Comparison of ENCODE assay signal across 9 cellular contexts in genomic region chr19:51407631-51408131, GRCh38. TPM values are rescaled to one million over a fixed set of nuclear protein-coding genes. Genes with fewer than 3 reads are reported as not detected.
DNase-seq lines count a peak whose midpoint lies in the region; ATAC-seq and TF ChIP-seq lines count a peak whose summit lies in the region.
"Had no signal": no experiment of that assay in that cellular context is flagged by ENCODE, and none has a peak within 500 bp of the region (broad histone marks: within the 10 kb centered on the region; RNA-seq: fewer than 3 reads in every experiment).

No MANE protein-coding gene starts in this region.

- POLR2A ChIA-PET in activated CD8-positive, alpha-beta T cell treated with anti-CD3 and anti-CD28 coated beads, Interleukin-2, amount 10 ng/mL, durations not matched to agents 7 days and 5 days (lab: Charles Lee): no interaction called here

- H3K27me3 ChIP-seq in iPS-15b (ENCODE audit: control insufficient read depth, insufficient read depth, low read length): no peaks in the 10 kb centered on the region
- no peaks in the 10 kb centered on the region for H3K27me3 ChIP-seq in MM.1S (replicated peaks; ENCODE audit: insufficient read depth, low read length)
- H3K27me3 ChIP-seq: SJSA1 had no signal

- no peak overlapping the region for H3K4me3 Mint-ChIP-seq in activated CD8-positive, alpha-beta T cell treated with anti-CD3 and anti-CD28 coated beads, Interleukin-2, amount 10 ng/mL, durations not matched to agents 7 days and 5 days
- no peak overlapping the region for H3K4me3 Mint-ChIP-seq in type B pancreatic cell

- no peaks in the 10 kb centered on the region for H4K20me1 ChIP-seq in MM.1S (ENCODE audit: insufficient read depth, low read length)

- H3K9ac ChIP-seq in iPS-15b (ENCODE audit: low read depth, low read length): peak overlapping the region; percentile 6
- no peak overlapping the region for H3K9ac ChIP-seq in MM.1S (ENCODE audit: low read length)

- H3K4me1 ChIP-seq in iPS-15b (ENCODE audit: control insufficient read depth, insufficient read depth, low read length) (peaks cover 11% of the 10 kb centered on the region), MM.1S (ENCODE audit: low read length) (no peaks in the 10 kb centered on the region)
- H3K4me1 ChIP-seq: SJSA1 had no signal

- H3K9me3 Mint-ChIP-seq in activated CD8-positive, alpha-beta T cell treated with anti-CD3 and anti-CD28 coated beads, Interleukin-2, amount 10 ng/mL, durations not matched to agents 7 days and 5 days (ENCODE audit: insufficient read depth): peaks cover 6% of the 10 kb centered on the region
- H3K9me3 Mint-ChIP-seq in type B pancreatic cell: peaks cover 8% of the 10 kb centered on the region

- no peak overlapping the region for H3K4me3 ChIP-seq in iPS-15b (ENCODE audit: low read depth, low read length)
- H3K4me3 ChIP-seq in MM.1S (ENCODE audit: low read length): no peak overlapping the region
- H3K4me3 ChIP-seq: SJSA1 had no signal

- CTCF ChIA-PET in activated CD8-positive, alpha-beta T cell treated with anti-CD3 and anti-CD28 coated beads, Interleukin-2, amount 10 ng/mL, durations not matched to agents 7 days and 5 days (lab: Charles Lee): interaction anchor here (1.0 to 5.0 kb wide), 13 partner anchors 10 to 148 kb away, joined by 3 to 28 read pairs (median 4); no protein-coding TSS in a partner anchor

- peaks cover 8% of the 10 kb centered on the region for H3K4me1 Mint-ChIP-seq in activated CD8-positive, alpha-beta T cell treated with anti-CD3 and anti-CD28 coated beads, Interleukin-2, amount 10 ng/mL, durations not matched to agents 7 days and 5 days (ENCODE audit: low read depth)
- no peaks in the 10 kb centered on the region for H3K4me1 Mint-ChIP-seq in type B pancreatic cell (ENCODE audit: unreplicated experiment)

- no peaks in the 10 kb centered on the region for H3F3A ChIP-seq in MM.1S (ENCODE audit: insufficient read depth, low read length)

- TF ChIP-seq CTCF in type B pancreatic cell (conservative IDR thresholded peaks at IDR 0.05) (peak; percentile 62), MM.1S (IDR thresholded peaks at IDR 0.05; ENCODE audit: low read length) (no peak)

- no peaks in the 10 kb centered on the region for H3K79me2 ChIP-seq in MM.1S (ENCODE audit: low read length)

- H3K9me3 ChIP-seq in iPS-15b (ENCODE audit: control insufficient read depth, insufficient read depth, low read length) (peaks cover 2% of the 10 kb centered on the region), MM.1S (replicated peaks; ENCODE audit: insufficient read depth, low read length) (no peaks in the 10 kb centered on the region)
- H3K9me3 ChIP-seq: SJSA1 had no signal

- H3K36me3 ChIP-seq in iPS-15b (ENCODE audit: control insufficient read depth, insufficient read depth, low read length) (no peaks in the 10 kb centered on the region), MM.1S (replicated peaks; ENCODE audit: insufficient read depth, low read length) (no peaks in the 10 kb centered on the region)
- H3K36me3 ChIP-seq: SJSA1 had no signal

- H2AFZ ChIP-seq in MM.1S (ENCODE audit: low read length): no peak overlapping the region

- H3K27ac ChIP-seq in MM.1S (ENCODE audit: low read length): no peak overlapping the region
- H3K27ac ChIP-seq: SJSA1 had no signal

- no peak for TF ChIP-seq POLR2A in GM18505 (IDR thresholded peaks at IDR 0.05; ENCODE audit: borderline replicate concordance, extremely low read depth, insufficient read depth, insufficient read length)

- peaks cover 7% of the 10 kb centered on the region for H3K36me3 Mint-ChIP-seq in activated CD8-positive, alpha-beta T cell treated with anti-CD3 and anti-CD28 coated beads, Interleukin-2, amount 10 ng/mL, durations not matched to agents 7 days and 5 days (ENCODE audit: low read depth)
- peaks cover 4% of the 10 kb centered on the region for H3K36me3 Mint-ChIP-seq in type B pancreatic cell

- no peak overlapping the region for H3K4me2 ChIP-seq in MM.1S (ENCODE audit: low read depth, low read length)

- DNase-seq in EL (peak; percentile 37), KBM-7 (peak; percentile 83), type B pancreatic cell (ENCODE audit: extremely low spot score, unreplicated experiment) (no peak), DMS53 treated with DMSO at 0.1 percent for 48 hours (lab: John Stamatoyannopoulos, UW; ENCODE audit: unreplicated experiment) (no peak), MM.1S (no peak)
- peak; percentile 53 for DNase-seq in activated CD8-positive, alpha-beta T cell treated with anti-CD3 and anti-CD28 coated beads, Interleukin-2, amount 10 ng/mL, durations not matched to agents 7 days and 5 days

- H3K27ac Mint-ChIP-seq in activated CD8-positive, alpha-beta T cell treated with anti-CD3 and anti-CD28 coated beads, Interleukin-2, amount 10 ng/mL, durations not matched to agents 7 days and 5 days: no peak overlapping the region
- no peak overlapping the region for H3K27ac Mint-ChIP-seq in type B pancreatic cell

- no peaks in the 10 kb centered on the region for H3K9me2 ChIP-seq in MM.1S (replicated peaks; ENCODE audit: insufficient read depth, low read length)

- in situ Hi-C loops in KBM-7 (cut with MboI; ENCODE audit: low pct_unique_long_range_greater_than_20kb, low sequenced_read_pairs): no loop called here

- peak; percentile 75 for ATAC-seq in activated CD8-positive, alpha-beta T cell treated with anti-CD3 and anti-CD28 coated beads, Interleukin-2, amount 10 ng/mL, durations not matched to agents 7 days and 5 days
- no peak for ATAC-seq in GM18505 (IDR thresholded peaks at IDR 0.05; ENCODE audit: unreplicated experiment)

- H3K27me3 Mint-ChIP-seq in activated CD8-positive, alpha-beta T cell treated with anti-CD3 and anti-CD28 coated beads, Interleukin-2, amount 10 ng/mL, durations not matched to agents 7 days and 5 days (ENCODE audit: low read depth): peaks cover 3% of the 10 kb centered on the region
- H3K27me3 Mint-ChIP-seq in type B pancreatic cell: no peaks in the 10 kb centered on the region

RNA-seq across cellular contexts. Expression of gene SIGLEC10, which starts 9.8 kb away (rescaled TPM):
- total RNA-seq in activated CD8-positive, alpha-beta T cell treated with anti-CD3 and anti-CD28 coated beads, Interleukin-2, amount 10 ng/mL, durations not matched to agents 7 days and 5 days: under 1 TPM; 0.83 to 0.92 TPM
- not detected in 2 replicates for total RNA-seq in type B pancreatic cell (ENCODE audit: low replicate concordance)
- total RNA-seq: SJSA1 had no signal

RNA-seq across cellular contexts. Expression of gene C19orf84, which starts 17.3 kb away (rescaled TPM):
- not detected for total RNA-seq in activated CD8-positive, alpha-beta T cell treated with anti-CD3 and anti-CD28 coated beads, Interleukin-2, amount 10 ng/mL, durations not matched to agents 7 days and 5 days
- total RNA-seq in type B pancreatic cell (ENCODE audit: low replicate concordance): 0.43 TPM in 1 of 2 replicates, not detected in the other
- total RNA-seq: SJSA1 had no signal

RNA-seq across cellular contexts. Expression of gene LIM2, which starts 19.9 kb away (rescaled TPM):
- not detected for total RNA-seq in activated CD8-positive, alpha-beta T cell treated with anti-CD3 and anti-CD28 coated beads, Interleukin-2, amount 10 ng/mL, durations not matched to agents 7 days and 5 days
- total RNA-seq in type B pancreatic cell (ENCODE audit: low replicate concordance): 19.5 TPM in 1 of 2 replicates, not detected in the other
- total RNA-seq: SJSA1 had no signal

RNA-seq across cellular contexts. Expression of gene NKG7, which starts 35.2 kb away (rescaled TPM):
- 100 to 1,000 TPM; 401 to 410 TPM for total RNA-seq in activated CD8-positive, alpha-beta T cell treated with anti-CD3 and anti-CD28 coated beads, Interleukin-2, amount 10 ng/mL, durations not matched to agents 7 days and 5 days
- total RNA-seq in type B pancreatic cell (ENCODE audit: low replicate concordance): not detected in 2 replicates
- total RNA-seq: SJSA1 had no signal

RNA-seq across cellular contexts. Expression of gene CLDND2, which starts 38.9 kb away (rescaled TPM):
- total RNA-seq in activated CD8-positive, alpha-beta T cell treated with anti-CD3 and anti-CD28 coated beads, Interleukin-2, amount 10 ng/mL, durations not matched to agents 7 days and 5 days: 1 to 10 TPM; 8.5 to 10.0 TPM
- 0.97 TPM in 1 of 2 replicates, not detected in the other for total RNA-seq in type B pancreatic cell (ENCODE audit: low replicate concordance)
- total RNA-seq: SJSA1 had no signal

Comparison
In these comparisons a context has a peak if more than half of its experiments do, and no peak if none do; other contexts are left out.
1. DNase-seq: peak in EL (single experiment), KBM-7 (single experiment) and activated CD8-positive, alpha-beta T cell treated with anti-CD3 and anti-CD28 coated beads, Interleukin-2, amount 10 ng/mL, durations not matched to agents 7 days and 5 days (single experiment); none in type B pancreatic cell (single experiment), DMS53 treated with DMSO at 0.1 percent for 48 hours (single experiment) and MM.1S (single experiment).